8 cellular contexts compared by ENCODE assay signal in genomic region chr3:71425491-71426071, GRCh38.
DNase-seq lines count a peak whose midpoint lies in the region; TF ChIP-seq lines count a peak whose summit lies in the region.

No MANE protein-coding gene starts in this region.

- no peak overlapping the region for H3K27ac Mint-ChIP-seq in T-helper 2 cell treated with Interferon-gamma antibody and Interleukin-4, amounts not matched to agents 5 μg/mL and 100 μg/mL, for 36 hours

- DNase-seq in AG09309 (ENCODE audit: low read depth) (peak; percentile 95), GM03348 (ENCODE audit: low spot score) (peak; percentile 53), kidney epithelial cell (ENCODE audit: low read depth) (peak; percentile 90), NK-92 (lab: John Stamatoyannopoulos, UW; ENCODE audit: unreplicated experiment) (no peak), stomach (no peak), D341Med (ENCODE audit: low spot score) (no peak), NCI-H748 (lab: John Stamatoyannopoulos, UW; ENCODE audit: unreplicated experiment) (no peak)
- DNase-seq in T-helper 2 cell treated with Interferon-gamma antibody and Interleukin-4, amounts not matched to agents 5 μg/mL and 100 μg/mL, for 36 hours (ENCODE audit: low spot score), result peak; percentile 34

- H3K27ac ChIP-seq in stomach, result no peak overlapping the region

- H3K36me3 ChIP-seq in kidney epithelial cell (ENCODE audit: control insufficient read depth, insufficient read depth, low read length) (no peaks in the 10 kb centered on the region), stomach (no peaks in the 10 kb centered on the region)

- no peak for TF ChIP-seq CTCF in AG09309 (IDR thresholded peaks at IDR 0.05; ENCODE audit: control insufficient read depth, insufficient read depth, low read depth, low read length, missing control alignments)
- no peak for TF ChIP-seq CTCF in kidney epithelial cell (IDR thresholded peaks at IDR 0.05; ENCODE audit: insufficient read depth, low read length, poor library complexity, severe bottlenecking)
- no peak for TF ChIP-seq CTCF in stomach (IDR thresholded peaks at IDR 0.05)

- no peaks in the 10 kb centered on the region for H3K9me3 ChIP-seq in stomach

- peaks cover 12 to 47% (median 28%) of the 10 kb centered on the region in 4 donors for H3K4me1 ChIP-seq in stomach

- H3K36me3 Mint-ChIP-seq in T-helper 2 cell treated with Interferon-gamma antibody and Interleukin-4, amounts not matched to agents 5 μg/mL and 100 μg/mL, for 36 hours (ENCODE audit: low read depth), result peaks cover 23% of the 10 kb centered on the region

- TF ChIP-seq EP300 in stomach (IDR thresholded peaks at IDR 0.05), result no peak

- no peaks in the 10 kb centered on the region for H3K27me3 Mint-ChIP-seq in T-helper 2 cell treated with Interferon-gamma antibody and Interleukin-4, amounts not matched to agents 5 μg/mL and 100 μg/mL, for 36 hours (ENCODE audit: low read depth)

- H3K4me3 ChIP-seq in AG09309 (ENCODE audit: control insufficient read depth, low read depth, low read length) (no peak overlapping the region), kidney epithelial cell (ENCODE audit: low read depth, low read length) (no peak overlapping the region), stomach (no peak overlapping the region)

- peaks cover 59% of the 10 kb centered on the region for H3K4me1 Mint-ChIP-seq in T-helper 2 cell treated with Interferon-gamma antibody and Interleukin-4, amounts not matched to agents 5 μg/mL and 100 μg/mL, for 36 hours (ENCODE audit: low read depth)

- WGBS in stomach, 5 donors, result 57 to 74% (median 70%) methylated on average over 2 of the region's 2 CpGs

- no peaks in the 10 kb centered on the region for H3K9me3 Mint-ChIP-seq in T-helper 2 cell treated with Interferon-gamma antibody and Interleukin-4, amounts not matched to agents 5 μg/mL and 100 μg/mL, for 36 hours

- no peak for TF ChIP-seq POLR2A in stomach (IDR thresholded peaks at IDR 0.05)

- no peak overlapping the region for H3K4me3 Mint-ChIP-seq in T-helper 2 cell treated with Interferon-gamma antibody and Interleukin-4, amounts not matched to agents 5 μg/mL and 100 μg/mL, for 36 hours

- intact Hi-C loops in stomach (cut with DNase I; ENCODE audit: low total_unique reads), result no loop called here

- H3K27me3 ChIP-seq in kidney epithelial cell (ENCODE audit: control insufficient read depth, insufficient read depth, low read length) (no peaks in the 10 kb centered on the region), stomach (no peaks in the 10 kb centered on the region)

Comparison
In these comparisons a context has a peak if more than half of its experiments do, and no peak if none do; other contexts are left out.
1. DNase-seq: peak in AG09309 (single experiment), GM03348 (single experiment), T-helper 2 cell treated with Interferon-gamma antibody and Interleukin-4, amounts not matched to agents 5 μg/mL and 100 μg/mL, for 36 hours (single experiment) and kidney epithelial cell (single experiment); none in NK-92 (single experiment), stomach (single experiment), D341Med (single experiment) and NCI-H748 (single experiment).